In the genomic region with DNA sequence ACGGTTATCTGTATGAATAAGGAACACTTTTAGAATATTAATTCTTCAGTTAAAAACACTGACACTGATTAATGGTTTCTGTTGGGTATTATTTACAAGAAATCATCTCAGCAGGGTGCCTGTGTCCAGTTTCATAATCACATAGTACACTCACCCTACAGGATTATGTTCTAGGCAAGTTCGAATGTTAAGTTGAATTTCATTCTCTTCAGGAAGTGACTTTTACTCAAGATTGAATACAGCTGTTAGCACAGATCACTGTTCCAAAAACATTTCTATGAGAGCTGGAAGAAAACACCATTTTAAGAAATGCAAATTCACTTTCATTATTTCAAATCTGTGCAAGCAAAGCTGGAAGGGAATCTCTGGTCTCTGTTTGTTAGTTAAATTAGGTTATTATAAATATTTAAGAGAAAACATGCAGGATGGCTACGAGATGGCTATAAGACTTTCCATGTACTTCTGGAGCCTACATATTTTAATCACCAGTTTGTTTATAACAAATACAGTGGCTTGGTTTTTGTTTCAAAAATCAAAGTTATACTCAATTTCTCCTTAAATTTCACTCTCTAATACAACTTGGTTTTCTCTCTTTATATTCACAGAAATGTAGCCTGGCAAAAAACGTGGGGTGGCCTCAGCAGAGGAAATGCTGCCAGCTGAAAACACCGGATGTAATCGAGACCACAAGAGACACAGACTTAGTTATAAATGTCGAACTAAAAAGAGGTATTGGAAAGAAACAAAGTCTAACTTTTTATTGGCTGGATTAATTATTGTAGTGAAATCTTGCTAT, we compare ENCODE assay signal across 7 cellular contexts.
A peak's percentile ranks its signal among the peaks of the same experiment; 100 is the strongest.
DNase-seq lines count a peak whose midpoint lies in the region; ATAC-seq, FAIRE-seq and TF ChIP-seq lines count a peak whose summit lies in the region.

No MANE protein-coding gene starts in this region.

- no peaks in the 10 kb centered on the region for H3K27me3 ChIP-seq in ovary

- DNase-seq in T-helper 9 cell: peak; percentile 33
- no peak for DNase-seq in coronary artery (ENCODE audit: low spot score)
- DNase-seq in ovary: peak in 1 of 5 donors; percentile 43
- no peak for DNase-seq in NCI-H2171 (lab: John Stamatoyannopoulos, UW)
- DNase-seq in GM12892 (ENCODE audit: insufficient read length): no peak

- no peak for TF ChIP-seq EP300 in ovary (IDR thresholded peaks at IDR 0.05)

- no peak for FAIRE-seq in GM12892 (lab: Jason Lieb, UNC)

- TF ChIP-seq POLR2A in ovary (IDR thresholded peaks at IDR 0.05): no peak
- no peak for TF ChIP-seq POLR2A in GM12892 (IDR thresholded peaks at IDR 0.05; ENCODE audit: low read depth, low read length)

- H3K4me3 ChIP-seq in coronary artery (peak overlapping the region; percentile 45), ovary (peak overlapping the region; percentile 6)

- WGBS in ovary, 3 donors: 8 to 10% (median 8%) methylated on average over 7 of the region's 7 CpGs

- peak overlapping the region; percentile 75 to 81 for H3K27ac ChIP-seq in coronary artery
- H3K27ac ChIP-seq in ovary: peak overlapping the region in 1 of 2 donors; percentile 74

- TF ChIP-seq CTCF in coronary artery (IDR thresholded peaks at IDR 0.05) (no peak), ovary (IDR thresholded peaks at IDR 0.05) (no peak)

- intact Hi-C loops in ovary (cut with DNase I): no loop called here

- no peaks in the 10 kb centered on the region for H3K36me3 ChIP-seq in ovary

- ATAC-seq in GM19351 (IDR thresholded peaks at IDR 0.05; ENCODE audit: unreplicated experiment) (peak; percentile 51), HG03175 (IDR thresholded peaks at IDR 0.05; ENCODE audit: unreplicated experiment) (peak; percentile 70)

- H3K9me3 ChIP-seq in ovary: no peaks in the 10 kb centered on the region

- H3K4me1 ChIP-seq in ovary (ENCODE audit: insufficient read depth): peaks cover 10% of the 10 kb centered on the region
